ENCODE assay signal across 32 cellular contexts in the genomic region with DNA sequence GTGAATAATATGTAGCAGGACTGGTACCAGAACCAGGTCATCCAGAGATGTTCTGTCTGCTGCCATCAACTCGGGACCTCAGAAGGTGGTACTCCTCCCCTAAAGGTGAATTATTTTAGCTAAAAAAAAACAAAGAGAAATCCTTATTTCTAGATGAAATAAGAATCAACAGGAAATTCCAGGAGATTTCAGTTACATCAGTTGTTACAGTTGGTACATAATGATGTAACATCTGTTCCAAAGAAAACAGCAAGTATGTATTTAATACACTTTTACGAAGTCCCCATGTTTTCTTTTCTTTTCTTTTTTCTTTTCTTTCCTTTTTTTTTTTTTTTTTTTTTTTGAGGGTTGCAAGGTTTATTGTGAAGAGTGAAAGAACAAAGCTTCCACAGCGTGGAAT. TPM values are rescaled to one million over a fixed set of nuclear protein-coding genes. Genes with fewer than 3 reads are reported as not detected.
"Had no signal": no experiment of that assay in that cellular context is flagged by ENCODE, and none has a peak within 500 bp of the region (broad histone marks: within the 10 kb centered on the region; RNA-seq: fewer than 3 reads in every experiment).

No MANE protein-coding gene starts in this region.

- H3K36me3 ChIP-seq: colonic mucosa, left lung, sigmoid colon, spleen, thyroid gland, upper lobe of right lung had no signal

- H3K27ac ChIP-seq: colonic mucosa, hepatocyte, left lung, sigmoid colon, spleen, thyroid gland, upper lobe of right lung had no signal

- H3K9me3 ChIP-seq: body of pancreas, colonic mucosa, left lung, sigmoid colon, spleen, thyroid gland, upper lobe of right lung had no signal

- H3K36me3 Mint-ChIP-seq: activated naive CD8-positive, alpha-beta T cell; naive thymus-derived CD8-positive, alpha-beta T cell had no signal

- H3K9me3 Mint-ChIP-seq: naive thymus-derived CD8-positive, alpha-beta T cell had no signal

- H3K4me1 ChIP-seq: colonic mucosa, left lung, sigmoid colon, thyroid gland had no signal

- ATAC-seq: activated T-helper 17 cell treated with anti-CD3 and anti-CD28 coated beads, Interleukin-2, amount 50 U/mL, for 72 hours; body of pancreas; left lung; naive thymus-derived CD8-positive, alpha-beta T cell; upper lobe of right lung had no signal

- H3K4me3 Mint-ChIP-seq: activated naive CD8-positive, alpha-beta T cell; activated T-cell treated with anti-CD3 and anti-CD28 coated beads, Interleukin-2, amount 50 U/mL, for 24 hours; activated T-helper 17 cell treated with anti-CD3 and anti-CD28 coated beads, Interleukin-2, amount 50 U/mL, for 72 hours; immature natural killer cell; naive thymus-derived CD8-positive, alpha-beta T cell had no signal

- H3K4me3 ChIP-seq: body of pancreas, colonic mucosa, hepatocyte, left lung, lung, sigmoid colon, spleen, thyroid gland, upper lobe of right lung had no signal

- DNase-seq: activated CD4-positive, alpha-beta T cell treated with anti-CD3 and anti-CD28 coated beads for 1 hour; activated CD4-positive, alpha-beta T cell treated with anti-CD3 and anti-CD28 coated beads, Interleukin-2, amount 50 U/mL, for 1 hour; activated CD8-positive, alpha-beta memory T cell treated with anti-CD3 and anti-CD28 coated beads for 24 hours; activated CD8-positive, alpha-beta memory T cell treated with anti-CD3 and anti-CD28 coated beads, Interleukin-2, amount 50 U/mL, for 4 hours; activated naive CD4-positive, alpha-beta T cell; activated T-cell treated with anti-CD3 and anti-CD28 coated beads, Interleukin-2, amount 50 U/mL, for 24 hours; body of pancreas; central memory CD4-positive, alpha-beta T cell; colonic mucosa; foreskin melanocyte; glutamatergic neuron; immature natural killer cell; kidney glomerular epithelial cell; left lung; naive thymus-derived CD8-positive, alpha-beta T cell; retina; sigmoid colon; spleen; stimulated activated CD4-positive, alpha-beta T cell treated with anti-CD3 and anti-CD28 coated beads, Interleukin-4, amount 100 ng/mL, for 1 hour; stimulated activated naive CD4-positive, alpha-beta T cell; substantia nigra; T-helper 1 cell; thyroid gland; upper lobe of right lung had no signal

- H3K27me3 Mint-ChIP-seq: activated naive CD8-positive, alpha-beta T cell; activated T-cell treated with anti-CD3 and anti-CD28 coated beads, Interleukin-2, amount 50 U/mL, for 24 hours; activated T-helper 17 cell treated with anti-CD3 and anti-CD28 coated beads, Interleukin-2, amount 50 U/mL, for 72 hours; naive thymus-derived CD8-positive, alpha-beta T cell; progenitor cell of endocrine pancreas had no signal

- H3K27ac Mint-ChIP-seq: activated T-cell treated with anti-CD3 and anti-CD28 coated beads, Interleukin-2, amount 50 U/mL, for 24 hours; immature natural killer cell; progenitor cell of endocrine pancreas had no signal

- H3K27me3 ChIP-seq: body of pancreas, colonic mucosa, hepatocyte, left lung, sigmoid colon, spleen, thyroid gland, upper lobe of right lung had no signal

RNA-seq across cellular contexts. Expression of gene CD28, which starts 33.6 kb away (rescaled TPM):
- total RNA-seq: epithelial cell of proximal tubule, fibroblast of lung, hepatocyte, osteoblast, progenitor cell of endocrine pancreas had no signal
